19 cellular contexts compared by ENCODE assay signal in the genomic region with DNA sequence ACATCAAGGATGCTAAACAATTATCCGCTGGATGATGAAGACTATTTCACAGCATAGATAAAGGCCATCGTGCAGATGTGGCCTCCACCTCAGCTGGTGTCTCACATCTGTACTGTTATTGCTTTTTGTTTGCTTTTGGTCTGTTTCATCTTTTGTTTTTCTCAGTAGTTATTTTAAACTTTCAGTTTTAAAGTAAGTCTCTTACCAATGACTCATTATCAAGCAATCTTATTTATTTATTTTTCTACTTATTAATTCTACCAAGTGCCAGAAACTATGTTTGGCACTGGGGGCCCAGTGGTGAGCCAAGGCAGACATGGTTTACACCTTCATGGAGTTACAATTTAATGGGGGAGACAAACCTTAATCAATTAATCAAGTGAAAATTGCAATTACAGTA.
"Had no signal": no experiment of that assay in that cellular context is flagged by ENCODE, and none has a peak within 500 bp of the region (broad histone marks: within the 10 kb centered on the region; RNA-seq: fewer than 3 reads in every experiment).

No MANE protein-coding gene starts in this region.

- H3K27ac Mint-ChIP-seq: activated CD4-positive, alpha-beta memory T cell treated with anti-CD3 and anti-CD28 coated beads, Interleukin-2, amount 10 ng/mL, durations not matched to agents 7 days and 5 days; activated naive CD8-positive, alpha-beta T cell; mesothelial cell of epicardium; nephron progenitor cell; progenitor cell of endocrine pancreas; stimulated activated naive CD8-positive, alpha-beta T cell treated with anti-CD3 and anti-CD28 coated beads, Interleukin-15, Interleukin-2, amounts not matched to agents 100 ng/mL and 50 ng/mL, for 24 hours; type B pancreatic cell; WTC11 had no signal

- H3K9me3 Mint-ChIP-seq: activated T-cell treated with anti-CD3 and anti-CD28 coated beads, Interleukin-2, amount 50 U/mL, for 4 hours; mesothelial cell of epicardium; nephron progenitor cell; stimulated activated naive CD8-positive, alpha-beta T cell treated with anti-CD3 and anti-CD28 coated beads, Interleukin-15, Interleukin-2, amounts not matched to agents 100 ng/mL and 50 ng/mL, for 24 hours; type B pancreatic cell; WTC11 had no signal

- H3K4me3 Mint-ChIP-seq: activated CD4-positive, alpha-beta memory T cell treated with anti-CD3 and anti-CD28 coated beads, Interleukin-2, amount 10 ng/mL, durations not matched to agents 7 days and 5 days; activated naive CD8-positive, alpha-beta T cell; activated T-cell treated with anti-CD3 and anti-CD28 coated beads, Interleukin-2, amount 50 U/mL, for 4 hours; mesothelial cell of epicardium; nephron progenitor cell; stimulated activated naive CD8-positive, alpha-beta T cell treated with anti-CD3 and anti-CD28 coated beads, Interleukin-15, Interleukin-2, amounts not matched to agents 100 ng/mL and 50 ng/mL, for 24 hours; type B pancreatic cell; WTC11 had no signal

- H3K4me1 Mint-ChIP-seq: activated CD4-positive, alpha-beta memory T cell treated with anti-CD3 and anti-CD28 coated beads, Interleukin-2, amount 10 ng/mL, durations not matched to agents 7 days and 5 days; mesothelial cell of epicardium; nephron progenitor cell had no signal

- H3K27me3 Mint-ChIP-seq: activated CD4-positive, alpha-beta memory T cell treated with anti-CD3 and anti-CD28 coated beads, Interleukin-2, amount 10 ng/mL, durations not matched to agents 7 days and 5 days; type B pancreatic cell had no signal

- DNase-seq: activated CD4-positive, alpha-beta memory T cell treated with anti-CD3 and anti-CD28 coated beads, Interleukin-2, amount 10 ng/mL, durations not matched to agents 7 days and 5 days; activated CD4-positive, alpha-beta T cell treated with anti-CD3 and anti-CD28 coated beads for 4 hours; activated effector memory CD4-positive, alpha-beta T cell treated with anti-CD3 and anti-CD28 coated beads, Interleukin-2, amount 50 U/mL, for 16 hours; activated T-cell treated with anti-CD3 and anti-CD28 coated beads, Interleukin-2, amount 50 U/mL, for 4 hours; amygdala; brain microvascular endothelial cell; effector memory CD4-positive, alpha-beta T cell; glutamatergic neuron; left cardiac atrium; nephron progenitor cell; right cardiac atrium had no signal

- ATAC-seq: activated T-cell treated with anti-CD3 and anti-CD28 coated beads, Interleukin-2, amount 50 U/mL, for 4 hours; left cardiac atrium; right cardiac atrium; WTC11 had no signal

- H3K4me3 ChIP-seq: lung, suprapubic skin had no signal

- H3K36me3 Mint-ChIP-seq: activated naive CD8-positive, alpha-beta T cell; mesothelial cell of epicardium; type B pancreatic cell; WTC11 had no signal
